8 cellular contexts compared by ENCODE assay signal in genomic region chr16:56938664-56939513, GRCh38. TPM values are rescaled to one million over a fixed set of nuclear protein-coding genes. Genes with fewer than 3 reads are reported as not detected.
DNase-seq lines count a peak whose midpoint lies in the region; ATAC-seq, FAIRE-seq and TF ChIP-seq lines count a peak whose summit lies in the region.

No MANE protein-coding gene starts in this region.

- TF ChIP-seq CTCF in KMS-11 (conservative IDR thresholded peaks at IDR 0.05; ENCODE audit: low read depth, low read length), result no peak
- no peak for TF ChIP-seq CTCF in uterus (IDR thresholded peaks at IDR 0.05)

- peak overlapping the region; percentile 99 for H3K9ac ChIP-seq in KMS-11

- peak overlapping the region; percentile 97 for H3K27ac ChIP-seq in KMS-11
- H3K27ac ChIP-seq in small intestine (ENCODE audit: low read depth in 1 of 2, low read length in 1 of 2), result peak overlapping the region; percentile 41 to 73
- H3K27ac ChIP-seq in uterus, result no peak overlapping the region

- peaks cover 87% of the 10 kb centered on the region for H3K4me1 ChIP-seq in KMS-11 (ENCODE audit: low read depth, poor library complexity, severe bottlenecking)
- no peaks in the 10 kb centered on the region for H3K4me1 ChIP-seq in small intestine (ENCODE audit: control insufficient read depth in 2 of 2, insufficient read depth in 1 of 2, low read depth in 1 of 2, low read length in 1 of 2)
- H3K4me1 ChIP-seq in uterus, result no peaks in the 10 kb centered on the region

- H4K20me1 ChIP-seq in KMS-11 (ENCODE audit: insufficient read depth), result peaks cover 7% of the 10 kb centered on the region; the same call in 1 of the 2 replicates

- peak overlapping the region; percentile 100 for H3K4me2 ChIP-seq in KMS-11

- no peaks in the 10 kb centered on the region for H3K9me3 Mint-ChIP-seq in activated naive CD8-positive, alpha-beta T cell (ENCODE audit: low read depth)

- no peaks in the 10 kb centered on the region for H3K27me3 Mint-ChIP-seq in activated naive CD8-positive, alpha-beta T cell

- DNase-seq in DMS79 treated with DMSO at 0.1 percent for 48 hours (lab: John Stamatoyannopoulos, UW) (peak; percentile 39), DMS79 (lab: John Stamatoyannopoulos, UW) (no peak), small intestine (no peak), uterus (no peak)

- no peak overlapping the region for H3K4me3 ChIP-seq in KMS-11 (IDR thresholded peaks at IDR 0.05; ENCODE audit: insufficient read depth, low read depth, low read length)
- H3K4me3 ChIP-seq in small intestine (ENCODE audit: low read depth in 1 of 2, low read length in 2 of 2), result no peak overlapping the region
- no peak overlapping the region for H3K4me3 ChIP-seq in uterus

- H3K4me3 Mint-ChIP-seq in activated naive CD8-positive, alpha-beta T cell, result peak overlapping the region; percentile 91

- ATAC-seq in HG03378 (IDR thresholded peaks at IDR 0.05; ENCODE audit: unreplicated experiment) (no peak), HG03469 (IDR thresholded peaks at IDR 0.05; ENCODE audit: unreplicated experiment) (no peak)

- peaks cover 25% of the 10 kb centered on the region for H3K36me3 Mint-ChIP-seq in activated naive CD8-positive, alpha-beta T cell

- H3K27me3 ChIP-seq in KMS-11 (ENCODE audit: insufficient read depth, low read depth), result no peaks in the 10 kb centered on the region
- no peaks in the 10 kb centered on the region for H3K27me3 ChIP-seq in small intestine (ENCODE audit: control insufficient read depth in 2 of 2, insufficient read depth in 2 of 2, low read length in 2 of 2)
- no peaks in the 10 kb centered on the region for H3K27me3 ChIP-seq in uterus

- no peak for TF ChIP-seq POLR2A in uterus (IDR thresholded peaks at IDR 0.05)

- peaks cover 83% of the 10 kb centered on the region for H3K79me2 ChIP-seq in KMS-11 (ENCODE audit: insufficient read depth, low read depth)

- H3K9me3 ChIP-seq in small intestine (ENCODE audit: control insufficient read depth, low read depth), result no peaks in the 10 kb centered on the region
- no peaks in the 10 kb centered on the region for H3K9me3 ChIP-seq in uterus

- no peak for FAIRE-seq in small intestine (lab: Jason Lieb, UNC)

- intact Hi-C loops in uterus (cut with DNase I; ENCODE audit: low total_unique reads), result no loop called here

- 63 to 73% (median 71%) methylated on average over 8 of the region's 8 CpGs for WGBS in small intestine, 3 donors

- peak overlapping the region; percentile 100 for H3K27ac Mint-ChIP-seq in activated naive CD8-positive, alpha-beta T cell

- peaks cover 51% of the 10 kb centered on the region for H3K36me3 ChIP-seq in KMS-11 (ENCODE audit: insufficient read depth)
- peaks cover 32 to 38% of the 10 kb centered on the region in 2 donors for H3K36me3 ChIP-seq in small intestine (ENCODE audit: control insufficient read depth in 2 of 2, insufficient read depth in 2 of 2, low read length in 2 of 2)
- no peaks in the 10 kb centered on the region for H3K36me3 ChIP-seq in uterus

- no peak overlapping the region for H2AFZ ChIP-seq in KMS-11 (ENCODE audit: low read depth)

- H3K4me1 Mint-ChIP-seq in activated naive CD8-positive, alpha-beta T cell (ENCODE audit: low read depth), result peaks cover 81% of the 10 kb centered on the region

RNA-seq across cellular contexts. Expression of gene HERPUD1, which starts 6.9 kb away (rescaled TPM):
- 100 to 1,000 TPM in 1 of 3 donors, 10 to 100 TPM in 2; 25.9 to 126 (median 68.1) TPM for polyA plus RNA-seq in small intestine
- 100 to 1,000 TPM in 3 of 4 donors, 10 to 100 TPM in 1; 51.5 to 136 (median 112) TPM for total RNA-seq in uterus

RNA-seq across cellular contexts. Expression of gene CETP, which starts 22.9 kb away (rescaled TPM):
- polyA plus RNA-seq in small intestine, result 1 to 10 TPM in 1 of 3 donors, under 1 TPM in 1, not detected in 1; 0.34 to 1.6 TPM
- 1 to 10 TPM in 1 of 4 donors, under 1 TPM in 1, not detected in 2; 0.58 to 2.8 TPM for total RNA-seq in uterus

RNA-seq across cellular contexts. Expression of gene NLRC5, which starts 50.5 kb away (rescaled TPM):
- polyA plus RNA-seq in small intestine, result 10 to 100 TPM in 2 of 3 donors, 1 to 10 TPM in 1; 6.3 to 29.2 (median 25.4) TPM
- total RNA-seq in uterus, result 10 to 100 TPM; 14.9 to 77.0 (median 23.9) TPM

Comparison
In these comparisons a context has a peak if more than half of its experiments do, and no peak if none do; other contexts are left out.
1. H3K27ac ChIP-seq: peak in KMS-11 (single experiment) and small intestine (2 of 2); none in uterus (0 of 2).